In genomic region chr5:103135461-103135860, GRCh38 we compare ENCODE assay signal across 7 cellular contexts.
"Had no signal": no experiment of that assay in that cellular context is flagged by ENCODE, and none has a peak within 500 bp of the region (broad histone marks: within the 10 kb centered on the region; RNA-seq: fewer than 3 reads in every experiment).

No MANE protein-coding gene starts in this region.

- ATAC-seq: GM12878 had no signal

- H3K4me3 ChIP-seq: GM12878 had no signal

- FAIRE-seq: G401.6, GM12878, GM12891, GM12892, GM19239 had no signal

- DNase-seq: GDM1, GF-D8 had no signal
